ENCODE assay signal across 24 cellular contexts in the genomic region with DNA sequence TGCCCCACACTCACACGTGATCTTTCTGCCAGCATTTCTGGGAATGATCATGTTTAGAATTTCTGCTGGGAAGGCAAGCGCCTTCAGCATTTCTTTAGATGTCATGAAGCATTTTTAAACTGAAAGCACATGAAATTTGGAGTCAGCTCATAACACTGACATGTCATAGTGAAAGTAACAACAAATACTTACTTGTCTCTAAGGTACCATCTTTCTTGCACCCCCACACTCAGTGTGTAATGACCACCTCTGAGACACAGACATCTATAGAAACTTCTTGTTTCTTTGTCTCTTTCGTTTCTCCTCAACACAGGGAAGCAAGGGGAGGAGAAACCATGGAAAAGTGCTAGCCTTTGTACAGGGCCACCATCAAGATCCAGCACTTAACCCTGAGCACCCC.
DNase-seq lines count a peak whose midpoint lies in the region; ATAC-seq and TF ChIP-seq lines count a peak whose summit lies in the region.
"Had no signal": no experiment of that assay in that cellular context is flagged by ENCODE, and none has a peak within 500 bp of the region (broad histone marks: within the 10 kb centered on the region; RNA-seq: fewer than 3 reads in every experiment).

No MANE protein-coding gene starts in this region.

- H3K4me3 ChIP-seq in Caco-2 (ENCODE audit: low read depth, low read length), result no peak overlapping the region
- H3K4me3 ChIP-seq: GM23248, MG63, neural progenitor cell, SJCRH30, uterus had no signal

- ATAC-seq in activated T-cell treated with anti-CD3 and anti-CD28 coated beads, Interleukin-2, amount 50 U/mL, for 72 hours (replicated peaks in 1 of 2), result peak; percentile 92 to 97
- peak; percentile 83 for ATAC-seq in HG03060 (IDR thresholded peaks at IDR 0.05; ENCODE audit: low read depth, unreplicated experiment)
- peak; percentile 97 for ATAC-seq in stimulated activated effector memory CD8-positive, alpha-beta T cell treated with anti-CD3 and anti-CD28 coated beads, Interleukin-12 subunit alpha, Interleukin-12 subunit beta, amount 100 ng/mL, for 72 hours
- ATAC-seq: effector memory CD8-positive, alpha-beta T cell had no signal

- H3K9me3 ChIP-seq in Caco-2, result no peaks in the 10 kb centered on the region
- H3K9me3 ChIP-seq: MG63, SJCRH30, uterus had no signal

- DNase-seq in activated T-cell treated with anti-CD3 and anti-CD28 coated beads, Interleukin-2, amount 50 U/mL, for 72 hours, result peak; percentile 6 to 30
- no peak for DNase-seq in activated T-cell treated with anti-CD3 and anti-CD28 coated beads, Interleukin-2, amount 50 U/mL, for 48 hours
- DNase-seq in GM19240 (ENCODE audit: insufficient read length, low spot score), result peak; percentile 19
- no peak for DNase-seq in stimulated activated effector memory CD8-positive, alpha-beta T cell treated with anti-CD3 and anti-CD28 coated beads, Interleukin-12 subunit alpha, Interleukin-12 subunit beta, amount 100 ng/mL, for 72 hours (ENCODE audit: low spot score in 2 of 2)
- DNase-seq in NCI-H2171 (lab: John Stamatoyannopoulos, UW), result no peak
- no peak for DNase-seq in Caco-2
- DNase-seq in SIG-M5 (lab: John Stamatoyannopoulos, UW), result no peak
- DNase-seq: ACHN; activated T-cell treated with anti-CD3 and anti-CD28 coated beads, Interleukin-2, amount 50 U/mL, for 1 hour; amniotic stem cell; DND-41; effector memory CD8-positive, alpha-beta T cell; kidney; NCI-H187; NCI-H524 treated with DMSO at 0.1 percent for 48 hours; OCI-M1; SJCRH30; stimulated activated CD4-positive, alpha-beta T cell treated with anti-CD3 and anti-CD28 coated beads, Interleukin-12 subunit alpha, Interleukin-12 subunit beta, amount 100 ng/mL, for 4 hours; uterus had no signal

- no peaks in the 10 kb centered on the region for H3K36me3 Mint-ChIP-seq in activated T-cell treated with anti-CD3 and anti-CD28 coated beads, Interleukin-2, amount 50 U/mL, for 72 hours (ENCODE audit: insufficient read depth in 2 of 2)
- no peaks in the 10 kb centered on the region for H3K36me3 Mint-ChIP-seq in stimulated activated effector memory CD8-positive, alpha-beta T cell treated with anti-CD3 and anti-CD28 coated beads, Interleukin-12 subunit alpha, Interleukin-12 subunit beta, amount 100 ng/mL, for 72 hours
- H3K36me3 Mint-ChIP-seq in Caco-2 (ENCODE audit: insufficient read depth, unreplicated experiment), result no peaks in the 10 kb centered on the region
- H3K36me3 Mint-ChIP-seq: CD4-positive, CD25-positive, alpha-beta regulatory T cell; neural progenitor cell had no signal

- TF ChIP-seq CTCF in Caco-2 (IDR thresholded peaks at IDR 0.05; ENCODE audit: insufficient read depth in 1 of 2, low read depth in 1 of 2, low read length in 1 of 2, severe bottlenecking in 1 of 2, unreplicated experiment in 1 of 2), result no peak

- H3K27ac Mint-ChIP-seq in activated T-cell treated with anti-CD3 and anti-CD28 coated beads, Interleukin-2, amount 50 U/mL, for 72 hours, result peak overlapping the region; percentile 61
- peak overlapping the region; percentile 66 for H3K27ac Mint-ChIP-seq in stimulated activated effector memory CD8-positive, alpha-beta T cell treated with anti-CD3 and anti-CD28 coated beads, Interleukin-12 subunit alpha, Interleukin-12 subunit beta, amount 100 ng/mL, for 72 hours
- no peak overlapping the region for H3K27ac Mint-ChIP-seq in Caco-2 (ENCODE audit: unreplicated experiment)
- H3K27ac Mint-ChIP-seq: effector memory CD8-positive, alpha-beta T cell; neural progenitor cell had no signal

- intact Hi-C loops in Caco-2 (cut with micrococcal nuclease; ENCODE audit: unreplicated experiment), result loop anchor here (10.0 kb wide), 1 partner anchor 533 kb away; no protein-coding TSS in a partner anchor

- H3K27me3 ChIP-seq in Caco-2 (replicated peaks; ENCODE audit: control insufficient read depth, insufficient read depth, low read length), result no peaks in the 10 kb centered on the region
- H3K27me3 ChIP-seq: neural progenitor cell, SJCRH30, uterus had no signal

- no peaks in the 10 kb centered on the region for H3K9me3 Mint-ChIP-seq in activated T-cell treated with anti-CD3 and anti-CD28 coated beads, Interleukin-2, amount 50 U/mL, for 72 hours
- no peaks in the 10 kb centered on the region for H3K9me3 Mint-ChIP-seq in stimulated activated effector memory CD8-positive, alpha-beta T cell treated with anti-CD3 and anti-CD28 coated beads, Interleukin-12 subunit alpha, Interleukin-12 subunit beta, amount 100 ng/mL, for 72 hours
- no peaks in the 10 kb centered on the region for H3K9me3 Mint-ChIP-seq in Caco-2 (ENCODE audit: unreplicated experiment)
- H3K9me3 Mint-ChIP-seq: CD4-positive, CD25-positive, alpha-beta regulatory T cell; effector memory CD8-positive, alpha-beta T cell; neural progenitor cell had no signal

- no peaks in the 10 kb centered on the region for H3K36me3 ChIP-seq in Caco-2 (ENCODE audit: control insufficient read depth, insufficient read depth, low read length)
- H3K36me3 ChIP-seq: MG63, neural progenitor cell, SJCRH30, uterus had no signal

- H3K27me3 Mint-ChIP-seq in activated T-cell treated with anti-CD3 and anti-CD28 coated beads, Interleukin-2, amount 50 U/mL, for 72 hours (ENCODE audit: low read depth), result peaks cover 20% of the 10 kb centered on the region
- peaks cover 6% of the 10 kb centered on the region for H3K27me3 Mint-ChIP-seq in Caco-2 (ENCODE audit: insufficient read depth, unreplicated experiment)

- H3K4me1 ChIP-seq in Caco-2, result no peaks in the 10 kb centered on the region
- H3K4me1 ChIP-seq: SJCRH30, uterus had no signal

- BruUV-seq in Caco-2 (replicated peaks; lab: Mats Ljungman, UMichigan), result no TSS peak

- CTCF ChIA-PET in Caco-2 (lab: Charles Lee), result no interaction called here

- peak overlapping the region in 1 of 2 donors; percentile 74 for H3K4me3 Mint-ChIP-seq in activated T-cell treated with anti-CD3 and anti-CD28 coated beads, Interleukin-2, amount 50 U/mL, for 72 hours
- H3K4me3 Mint-ChIP-seq in stimulated activated effector memory CD8-positive, alpha-beta T cell treated with anti-CD3 and anti-CD28 coated beads, Interleukin-12 subunit alpha, Interleukin-12 subunit beta, amount 100 ng/mL, for 72 hours, result no peak overlapping the region
- H3K4me3 Mint-ChIP-seq in Caco-2 (ENCODE audit: unreplicated experiment), result no peak overlapping the region
- H3K4me3 Mint-ChIP-seq: CD4-positive, CD25-positive, alpha-beta regulatory T cell; neural progenitor cell had no signal

- peaks cover 18% of the 10 kb centered on the region for H3K4me1 Mint-ChIP-seq in activated T-cell treated with anti-CD3 and anti-CD28 coated beads, Interleukin-2, amount 50 U/mL, for 72 hours (ENCODE audit: low read depth)
- peaks cover 16% of the 10 kb centered on the region for H3K4me1 Mint-ChIP-seq in stimulated activated effector memory CD8-positive, alpha-beta T cell treated with anti-CD3 and anti-CD28 coated beads, Interleukin-12 subunit alpha, Interleukin-12 subunit beta, amount 100 ng/mL, for 72 hours
- H3K4me1 Mint-ChIP-seq in Caco-2 (ENCODE audit: low read depth, unreplicated experiment), result no peaks in the 10 kb centered on the region

- POLR2A ChIA-PET in Caco-2 (lab: Charles Lee), result no interaction called here

Comparison
In these comparisons a context has a peak if more than half of its experiments do, and no peak if none do; other contexts are left out.
1. DNase-seq: peak in activated T-cell treated with anti-CD3 and anti-CD28 coated beads, Interleukin-2, amount 50 U/mL, for 72 hours (2 of 2) and GM19240 (single experiment); none in activated T-cell treated with anti-CD3 and anti-CD28 coated beads, Interleukin-2, amount 50 U/mL, for 48 hours (0 of 2), stimulated activated effector memory CD8-positive, alpha-beta T cell treated with anti-CD3 and anti-CD28 coated beads, Interleukin-12 subunit alpha, Interleukin-12 subunit beta, amount 100 ng/mL, for 72 hours (0 of 2), NCI-H2171 (single experiment), Caco-2 (0 of 2) and SIG-M5 (single experiment).
2. Peak in every context shown above with its lines, with median percentiles within 50 percentile points of each other: ATAC-seq.